1 cellular context compared by ENCODE assay signal in the genomic region with DNA sequence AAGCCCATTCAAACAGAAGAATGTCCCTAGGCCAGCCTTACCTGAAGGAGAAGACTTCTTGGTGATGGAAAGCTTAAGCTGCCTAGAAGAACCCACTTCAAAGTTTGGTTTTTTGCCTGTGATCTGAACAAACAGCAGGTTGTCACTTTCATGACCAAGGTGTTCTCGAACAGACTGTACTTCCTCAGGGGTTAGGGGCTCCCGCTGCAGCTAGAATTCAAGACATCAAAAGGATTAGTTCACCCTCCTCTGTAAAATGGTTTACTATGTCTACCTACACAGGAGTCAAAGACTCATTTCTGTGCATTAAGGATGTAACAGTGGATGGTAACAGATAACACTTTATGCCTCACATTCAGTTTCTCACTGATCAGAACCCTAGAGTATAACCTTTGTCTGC.
TF ChIP-seq lines count a peak whose summit lies in the region.

No MANE protein-coding gene starts in this region.

TF ChIP-seq in K562, 482 proteins besides CTCF, POLR2A, EP300 and RAD21:
- TF ChIP-seq XRCC3 (IDR thresholded peaks at IDR 0.05): no peak
- TF ChIP-seq MTA2 (IDR thresholded peaks at IDR 0.05; ENCODE audit: low read depth): no peak
- TF ChIP-seq, protein P1, sequence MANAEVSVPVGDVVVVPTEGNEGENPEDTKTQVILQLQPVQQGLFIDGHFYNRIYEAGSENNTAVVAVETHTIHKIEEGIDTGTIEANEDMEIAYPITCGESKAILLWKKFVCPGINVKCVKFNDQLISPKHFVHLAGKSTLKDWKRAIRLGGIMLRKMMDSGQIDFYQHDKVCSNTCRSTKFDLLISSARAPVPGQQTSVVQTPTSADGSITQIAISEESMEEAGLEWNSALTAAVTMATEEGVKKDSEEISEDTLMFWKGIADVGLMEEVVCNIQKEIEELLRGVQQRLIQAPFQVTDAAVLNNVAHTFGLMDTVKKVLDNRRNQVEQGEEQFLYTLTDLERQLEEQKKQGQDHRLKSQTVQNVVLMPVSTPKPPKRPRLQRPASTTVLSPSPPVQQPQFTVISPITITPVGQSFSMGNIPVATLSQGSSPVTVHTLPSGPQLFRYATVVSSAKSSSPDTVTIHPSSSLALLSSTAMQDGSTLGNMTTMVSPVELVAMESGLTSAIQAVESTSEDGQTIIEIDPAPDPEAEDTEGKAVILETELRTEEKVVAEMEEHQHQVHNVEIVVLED (CRISPR knock-in tag; IDR thresholded peaks at IDR 0.05): no peak
- TF ChIP-seq, protein P2, sequence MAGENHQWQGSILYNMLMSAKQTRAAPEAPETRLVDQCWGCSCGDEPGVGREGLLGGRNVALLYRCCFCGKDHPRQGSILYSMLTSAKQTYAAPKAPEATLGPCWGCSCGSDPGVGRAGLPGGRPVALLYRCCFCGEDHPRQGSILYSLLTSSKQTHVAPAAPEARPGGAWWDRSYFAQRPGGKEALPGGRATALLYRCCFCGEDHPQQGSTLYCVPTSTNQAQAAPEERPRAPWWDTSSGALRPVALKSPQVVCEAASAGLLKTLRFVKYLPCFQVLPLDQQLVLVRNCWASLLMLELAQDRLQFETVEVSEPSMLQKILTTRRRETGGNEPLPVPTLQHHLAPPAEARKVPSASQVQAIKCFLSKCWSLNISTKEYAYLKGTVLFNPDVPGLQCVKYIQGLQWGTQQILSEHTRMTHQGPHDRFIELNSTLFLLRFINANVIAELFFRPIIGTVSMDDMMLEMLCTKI (IDR thresholded peaks at IDR 0.05; ENCODE audit: partially characterized antibody): no peak
- TF ChIP-seq, protein P3, sequence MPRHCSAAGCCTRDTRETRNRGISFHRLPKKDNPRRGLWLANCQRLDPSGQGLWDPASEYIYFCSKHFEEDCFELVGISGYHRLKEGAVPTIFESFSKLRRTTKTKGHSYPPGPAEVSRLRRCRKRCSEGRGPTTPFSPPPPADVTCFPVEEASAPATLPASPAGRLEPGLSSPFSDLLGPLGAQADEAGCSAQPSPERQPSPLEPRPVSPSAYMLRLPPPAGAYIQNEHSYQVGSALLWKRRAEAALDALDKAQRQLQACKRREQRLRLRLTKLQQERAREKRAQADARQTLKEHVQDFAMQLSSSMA (CRISPR knock-in tag; IDR thresholded peaks at IDR 0.05): no peak
- TF ChIP-seq ADNP (tag; IDR thresholded peaks at IDR 0.05): no peak
- no peak for TF ChIP-seq NCOA2 (IDR thresholded peaks at IDR 0.05; ENCODE audit: partially characterized antibody in 2 of 2)
- TF ChIP-seq, protein P4, sequence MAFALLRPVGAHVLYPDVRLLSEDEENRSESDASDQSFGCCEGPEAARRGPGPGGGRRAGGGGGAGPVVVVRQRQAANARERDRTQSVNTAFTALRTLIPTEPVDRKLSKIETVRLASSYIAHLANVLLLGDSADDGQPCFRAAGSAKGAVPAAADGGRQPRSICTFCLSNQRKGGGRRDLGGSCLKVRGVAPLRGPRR (CRISPR knock-in tag; IDR thresholded peaks at IDR 0.05): no peak
- TF ChIP-seq E2F3 (CRISPR knock-in tag; IDR thresholded peaks at IDR 0.05): no peak
- no peak for TF ChIP-seq TCF7 (IDR thresholded peaks at IDR 0.05; ENCODE audit: borderline replicate concordance)
- TF ChIP-seq ZNF174 (CRISPR knock-in tag; IDR thresholded peaks at IDR 0.05): no peak
- no peak for TF ChIP-seq GATAD2A (IDR thresholded peaks at IDR 0.05)
- no peak for TF ChIP-seq ESRRB (CRISPR knock-in tag; IDR thresholded peaks at IDR 0.05; ENCODE audit: borderline replicate concordance)
- no peak for TF ChIP-seq MTA3 (IDR thresholded peaks at IDR 0.05; ENCODE audit: borderline replicate concordance)
- TF ChIP-seq ZNF311 (CRISPR knock-in tag; IDR thresholded peaks at IDR 0.05): no peak
- TF ChIP-seq ATF7 (IDR thresholded peaks at IDR 0.05): no peak
- no peak for TF ChIP-seq PYGO2 (tag; IDR thresholded peaks at IDR 0.05)
- TF ChIP-seq, protein P5, sequence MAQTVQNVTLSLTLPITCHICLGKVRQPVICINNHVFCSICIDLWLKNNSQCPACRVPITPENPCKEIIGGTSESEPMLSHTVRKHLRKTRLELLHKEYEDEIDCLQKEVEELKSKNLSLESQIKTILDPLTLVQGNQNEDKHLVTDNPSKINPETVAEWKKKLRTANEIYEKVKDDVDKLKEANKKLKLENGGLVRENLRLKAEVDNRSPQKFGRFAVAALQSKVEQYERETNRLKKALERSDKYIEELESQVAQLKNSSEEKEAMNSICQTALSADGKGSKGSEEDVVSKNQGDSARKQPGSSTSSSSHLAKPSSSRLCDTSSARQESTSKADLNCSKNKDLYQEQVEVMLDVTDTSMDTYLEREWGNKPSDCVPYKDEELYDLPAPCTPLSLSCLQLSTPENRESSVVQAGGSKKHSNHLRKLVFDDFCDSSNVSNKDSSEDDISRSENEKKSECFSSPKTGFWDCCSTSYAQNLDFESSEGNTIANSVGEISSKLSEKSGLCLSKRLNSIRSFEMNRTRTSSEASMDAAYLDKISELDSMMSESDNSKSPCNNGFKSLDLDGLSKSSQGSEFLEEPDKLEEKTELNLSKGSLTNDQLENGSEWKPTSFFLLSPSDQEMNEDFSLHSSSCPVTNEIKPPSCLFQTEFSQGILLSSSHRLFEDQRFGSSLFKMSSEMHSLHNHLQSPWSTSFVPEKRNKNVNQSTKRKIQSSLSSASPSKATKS (CRISPR knock-in tag; IDR thresholded peaks at IDR 0.05): no peak
